In genomic region chr7:151671514-151671913, GRCh38 we compare ENCODE assay signal across 1 cellular context.
TF ChIP-seq lines count a peak whose summit lies in the region.

No MANE protein-coding gene starts in this region.

TF ChIP-seq in GM23338, 12 proteins besides CTCF, POLR2A, EP300 and RAD21 (continued from another document):
- TF ChIP-seq ZNF462 (CRISPR knock-in tag; IDR thresholded peaks at IDR 0.05) = no peak
TF ChIP-seq in GM23338: peak in this region for 0.
